Comparison of ENCODE assay signal across 8 cellular contexts in the genomic region with DNA sequence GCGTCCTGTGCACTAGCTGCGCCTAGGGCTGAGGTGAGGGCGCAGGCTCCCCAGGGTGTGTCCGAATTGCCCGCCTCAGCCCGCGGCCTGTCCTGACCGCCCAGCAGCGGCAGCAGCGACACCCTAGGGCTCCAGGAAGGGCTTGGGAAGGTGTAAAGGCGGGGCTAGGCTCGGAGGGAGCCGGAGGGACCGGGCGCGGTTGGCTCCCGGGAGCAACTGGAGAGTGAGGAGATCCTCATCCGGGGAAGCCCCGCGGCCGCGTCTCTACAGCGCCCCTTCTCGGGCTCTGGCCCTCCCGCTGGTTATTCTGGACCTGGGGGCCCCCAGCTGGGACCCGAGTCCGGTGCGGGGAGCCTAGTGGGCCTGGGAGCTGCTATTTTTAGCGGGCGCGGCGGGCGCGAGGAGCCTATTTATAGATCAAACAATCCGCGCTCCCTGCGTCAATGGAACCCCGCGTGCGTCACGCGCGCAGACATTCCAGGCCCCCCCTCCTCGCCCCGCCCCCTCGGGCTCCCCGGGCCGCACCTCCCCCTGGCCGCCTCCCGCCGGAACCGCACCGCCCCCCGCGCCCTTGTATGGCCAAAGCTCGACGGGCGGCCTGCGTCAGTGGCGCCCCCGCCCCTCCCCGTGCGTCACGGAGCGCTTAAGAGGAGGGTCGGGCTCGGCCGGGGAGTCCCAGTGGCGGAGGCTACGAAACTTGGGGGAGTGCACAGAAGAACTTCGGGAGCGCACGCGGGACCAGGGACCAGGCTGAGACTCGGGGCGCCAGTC. TPM values are rescaled to one million over a fixed set of nuclear protein-coding genes. Genes with fewer than 3 reads are reported as not detected.
DNase-seq lines count a peak whose midpoint lies in the region; ATAC-seq, FAIRE-seq and TF ChIP-seq lines count a peak whose summit lies in the region.

A gene (plus strand): TSS at position 672 of the 771 bp plus-strand sequence. CDS start 2,887 bp downstream, outside the sequence.

- no peaks in the 10 kb centered on the region for H3K9me2 ChIP-seq in MM.1S (replicated peaks; ENCODE audit: insufficient read depth, low read length)

- H3K9ac ChIP-seq in MM.1S (ENCODE audit: low read length) = peak within 1 kb of the TSS; percentile 100

- H3K4me3 Mint-ChIP-seq in activated naive CD8-positive, alpha-beta T cell = peak within 1 kb of the TSS; percentile 96

- H3F3A ChIP-seq in MM.1S (ENCODE audit: insufficient read depth, low read length) = peaks cover 21% of the 10 kb centered on the region

- 0% methylated on average over 44 to 76 of the region's 76 CpGs for WGBS in pancreas, 2 donors
- WGBS in thymus = 1% methylated on average over 76 of the region's 76 CpGs

- H3K36me3 ChIP-seq in H7 (replicated peaks; ENCODE audit: control insufficient read depth, insufficient read depth, low read length) = no peaks in the 10 kb centered on the region; the same call in 1 of the 2 replicates
- H3K36me3 ChIP-seq in MM.1S (replicated peaks; ENCODE audit: insufficient read depth, low read length) = no peaks in the 10 kb centered on the region
- H3K36me3 ChIP-seq in pancreas = peaks cover 0 to 10% (median 0%) of the 10 kb centered on the region in 3 donors
- peaks cover 13% of the 10 kb centered on the region for H3K36me3 ChIP-seq in thymus (ENCODE audit: control insufficient read depth, insufficient read depth)

- H3K9me3 ChIP-seq in MM.1S (replicated peaks; ENCODE audit: insufficient read depth, low read length) = no peaks in the 10 kb centered on the region
- no peaks in the 10 kb centered on the region for H3K9me3 ChIP-seq in pancreas
- H3K9me3 ChIP-seq in thymus (ENCODE audit: control insufficient read depth) = no peaks in the 10 kb centered on the region

- H3K4me3 ChIP-seq in H7 (ENCODE audit: insufficient read depth, low read depth, low read length) = peak within 1 kb of the TSS; percentile 65
- H3K4me3 ChIP-seq in MM.1S (ENCODE audit: low read length) = peak within 1 kb of the TSS; percentile 84
- H3K4me3 ChIP-seq in pancreas = peak within 1 kb of the TSS; percentile 16 to 52 (median 40)
- peak within 1 kb of the TSS; percentile 62 for H3K4me3 ChIP-seq in thymus (ENCODE audit: low read length)

- peaks cover 35% of the 10 kb centered on the region for H3K4me1 Mint-ChIP-seq in activated naive CD8-positive, alpha-beta T cell (ENCODE audit: low read depth)

- H3K27me3 Mint-ChIP-seq in activated naive CD8-positive, alpha-beta T cell = no peaks in the 10 kb centered on the region

- intact Hi-C loops in head of caudate nucleus (cut with DNase I) (no loop called here), pancreas (cut with DNase I) (no loop called here)

- ATAC-seq in SK-N-SH treated with all-trans-retinoic acid at 6 μM for 48 hours (peak; percentile 69), pancreas (peak; percentile 66 to 89 (median 84))

- DNase-seq in GM04504 (ENCODE audit: low read depth) = peak; percentile 82
- peak; percentile 99 for DNase-seq in H7
- DNase-seq in MM.1S = peak; percentile 88
- DNase-seq in head of caudate nucleus = peak; percentile 92 to 99 (median 98)
- DNase-seq in pancreas = peak; percentile 95 to 99 (median 97)

- TF ChIP-seq CTCF in MM.1S (IDR thresholded peaks at IDR 0.05; ENCODE audit: low read length) (peak; percentile 32), pancreas (IDR thresholded peaks at IDR 0.05) (no peak)

- H3K4me2 ChIP-seq in MM.1S (ENCODE audit: low read depth, low read length) = peak within 1 kb of the TSS; percentile 100

- peak within 1 kb of the TSS; percentile 90 for H3K27ac Mint-ChIP-seq in activated naive CD8-positive, alpha-beta T cell

- no peak for FAIRE-seq in pancreas (lab: Jason Lieb, UNC)

- peak within 1 kb of the TSS; percentile 96 for H3K27ac ChIP-seq in MM.1S (ENCODE audit: low read length)
- H3K27ac ChIP-seq in pancreas = peak within 1 kb of the TSS; percentile 93 to 100 (median 98)
- peak within 1 kb of the TSS; percentile 87 for H3K27ac ChIP-seq in thymus (ENCODE audit: low read depth)

- no peaks in the 10 kb centered on the region for H4K20me1 ChIP-seq in MM.1S (ENCODE audit: insufficient read depth, low read length)

- no peaks in the 10 kb centered on the region for H3K79me2 ChIP-seq in MM.1S (ENCODE audit: low read length)

- peak within 1 kb of the TSS; percentile 62; the same call in 1 of the 2 replicates for H2AFZ ChIP-seq in MM.1S (ENCODE audit: low read length)

- peaks cover 2% of the 10 kb centered on the region for H3K36me3 Mint-ChIP-seq in activated naive CD8-positive, alpha-beta T cell

- H3K9me3 Mint-ChIP-seq in activated naive CD8-positive, alpha-beta T cell (ENCODE audit: low read depth) = no peaks in the 10 kb centered on the region

- H3K4me1 ChIP-seq in MM.1S (ENCODE audit: low read length) (peaks cover 26% of the 10 kb centered on the region), pancreas (peaks cover 13 to 20% (median 18%) of the 10 kb centered on the region in 3 donors), thymus (ENCODE audit: control insufficient read depth, insufficient read depth, low read length) (peaks cover 18% of the 10 kb centered on the region)

- H3K27me3 ChIP-seq in H7 (ENCODE audit: control insufficient read depth, insufficient read depth, low read length) (peaks cover 41% of the 10 kb centered on the region), MM.1S (replicated peaks; ENCODE audit: insufficient read depth, low read length) (no peaks in the 10 kb centered on the region), pancreas (no peaks in the 10 kb centered on the region), thymus (ENCODE audit: control insufficient read depth, insufficient read depth) (peaks cover 10% of the 10 kb centered on the region)

TF ChIP-seq in SK-N-SH treated with all-trans-retinoic acid at 6 μM for 48 hours, 23 proteins besides CTCF, POLR2A, EP300 and RAD21:
- TF ChIP-seq, protein P1, sequence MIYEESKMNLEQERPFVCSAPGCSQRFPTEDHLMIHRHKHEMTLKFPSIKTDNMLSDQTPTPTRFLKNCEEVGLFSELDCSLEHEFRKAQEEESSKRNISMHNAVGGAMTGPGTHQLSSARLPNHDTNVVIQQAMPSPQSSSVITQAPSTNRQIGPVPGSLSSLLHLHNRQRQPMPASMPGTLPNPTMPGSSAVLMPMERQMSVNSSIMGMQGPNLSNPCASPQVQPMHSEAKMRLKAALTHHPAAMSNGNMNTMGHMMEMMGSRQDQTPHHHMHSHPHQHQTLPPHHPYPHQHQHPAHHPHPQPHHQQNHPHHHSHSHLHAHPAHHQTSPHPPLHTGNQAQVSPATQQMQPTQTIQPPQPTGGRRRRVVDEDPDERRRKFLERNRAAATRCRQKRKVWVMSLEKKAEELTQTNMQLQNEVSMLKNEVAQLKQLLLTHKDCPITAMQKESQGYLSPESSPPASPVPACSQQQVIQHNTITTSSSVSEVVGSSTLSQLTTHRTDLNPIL (CRISPR knock-in tag; IDR thresholded peaks at IDR 0.05; ENCODE audit: low read depth) = peak; percentile 27; the same call in 1 of the 2 replicates
- peak; percentile 66; the same call in 1 of the 2 replicates for TF ChIP-seq ZFP3 (CRISPR knock-in tag; IDR thresholded peaks at IDR 0.05)
- no peak for TF ChIP-seq ESRRG (CRISPR knock-in tag; IDR thresholded peaks at IDR 0.05)
- 0 out of 2 replicates have a peak, but pooled peaks have one; percentile 48 for TF ChIP-seq CSDC2 (CRISPR knock-in tag; IDR thresholded peaks at IDR 0.05)
- TF ChIP-seq, protein P2, sequence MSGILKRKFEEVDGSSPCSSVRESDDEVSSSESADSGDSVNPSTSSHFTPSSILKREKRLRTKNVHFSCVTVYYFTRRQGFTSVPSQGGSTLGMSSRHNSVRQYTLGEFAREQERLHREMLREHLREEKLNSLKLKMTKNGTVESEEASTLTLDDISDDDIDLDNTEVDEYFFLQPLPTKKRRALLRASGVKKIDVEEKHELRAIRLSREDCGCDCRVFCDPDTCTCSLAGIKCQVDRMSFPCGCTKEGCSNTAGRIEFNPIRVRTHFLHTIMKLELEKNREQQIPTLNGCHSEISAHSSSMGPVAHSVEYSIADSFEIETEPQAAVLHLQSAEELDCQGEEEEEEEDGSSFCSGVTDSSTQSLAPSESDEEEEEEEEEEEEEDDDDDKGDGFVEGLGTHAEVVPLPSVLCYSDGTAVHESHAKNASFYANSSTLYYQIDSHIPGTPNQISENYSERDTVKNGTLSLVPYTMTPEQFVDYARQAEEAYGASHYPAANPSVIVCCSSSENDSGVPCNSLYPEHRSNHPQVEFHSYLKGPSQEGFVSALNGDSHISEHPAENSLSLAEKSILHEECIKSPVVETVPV (CRISPR knock-in tag; IDR thresholded peaks at IDR 0.05) = peak; percentile 47; the same call in 1 of the 2 replicates

RNA-seq across cellular contexts. Expression of the gene that starts here (rescaled TPM):
- 11.8 and 29.6 TPM in 2 replicates for total RNA-seq in H7 (2014; rRNA removed; shearing (Covaris generic))
- 10 to 100 TPM; 11.7 to 55.2 (median 22.0) TPM for total RNA-seq in pancreas
- polyA plus RNA-seq in pancreas = 10 to 100 TPM; 76.4 to 85.4 TPM
- 106 TPM for polyA plus RNA-seq in thymus

Comparison
In these comparisons a context has a peak if more than half of its experiments do, and no peak if none do; other contexts are left out.
1. Peak in every context shown above with its lines: DNase-seq, ATAC-seq, H3K4me3 ChIP-seq and H3K27ac ChIP-seq.